Comparison of ENCODE assay signal across 1 cellular context in the genomic region with DNA sequence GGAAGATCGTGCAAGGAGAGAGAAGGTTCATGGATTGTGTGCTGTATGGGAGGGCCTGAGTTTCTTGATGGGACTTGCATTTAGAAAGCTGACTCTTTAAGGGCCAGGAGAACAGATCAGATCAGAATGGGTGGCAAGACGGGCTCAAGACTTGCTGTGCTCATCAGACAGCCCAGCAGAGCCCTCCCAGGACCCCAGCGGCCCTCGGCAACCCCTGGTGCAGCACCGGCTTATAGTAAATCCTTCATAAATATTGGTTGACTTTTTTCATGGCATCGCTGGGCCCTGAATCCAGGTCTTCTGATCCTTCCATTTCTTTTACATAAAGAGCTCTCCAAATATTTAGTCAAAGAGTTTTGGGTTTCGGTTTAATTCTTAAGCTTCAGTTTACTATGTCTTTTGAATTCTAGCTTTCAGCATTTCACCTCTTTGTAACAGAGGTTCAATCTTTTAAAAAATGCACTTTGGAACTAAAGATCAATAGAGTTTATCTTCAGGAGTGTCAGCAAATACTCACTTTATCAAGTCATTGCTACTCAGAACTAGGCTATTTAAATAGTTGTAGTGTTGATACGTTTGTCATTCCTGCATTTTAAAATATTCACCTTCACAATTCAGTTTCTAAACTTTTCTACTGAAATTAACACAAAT.
A peak's percentile ranks its signal among the peaks of the same experiment; 100 is the strongest.
TF ChIP-seq lines count a peak whose summit lies in the region.

No MANE protein-coding gene starts in this region.

TF ChIP-seq in HepG2, 621 proteins besides CTCF, POLR2A, EP300 and RAD21 (continued from another document and continues in another):
- no peak for TF ChIP-seq ZNF460 (CRISPR knock-in tag; IDR thresholded peaks at IDR 0.05; ENCODE audit: borderline replicate concordance)
- peak; percentile 83; the same call in 1 of the 2 replicates for TF ChIP-seq TOE1 (CRISPR knock-in tag; IDR thresholded peaks at IDR 0.05)
- no peak for TF ChIP-seq ZBTB38 (CRISPR knock-in tag; IDR thresholded peaks at IDR 0.05)
- TF ChIP-seq, protein P1, sequence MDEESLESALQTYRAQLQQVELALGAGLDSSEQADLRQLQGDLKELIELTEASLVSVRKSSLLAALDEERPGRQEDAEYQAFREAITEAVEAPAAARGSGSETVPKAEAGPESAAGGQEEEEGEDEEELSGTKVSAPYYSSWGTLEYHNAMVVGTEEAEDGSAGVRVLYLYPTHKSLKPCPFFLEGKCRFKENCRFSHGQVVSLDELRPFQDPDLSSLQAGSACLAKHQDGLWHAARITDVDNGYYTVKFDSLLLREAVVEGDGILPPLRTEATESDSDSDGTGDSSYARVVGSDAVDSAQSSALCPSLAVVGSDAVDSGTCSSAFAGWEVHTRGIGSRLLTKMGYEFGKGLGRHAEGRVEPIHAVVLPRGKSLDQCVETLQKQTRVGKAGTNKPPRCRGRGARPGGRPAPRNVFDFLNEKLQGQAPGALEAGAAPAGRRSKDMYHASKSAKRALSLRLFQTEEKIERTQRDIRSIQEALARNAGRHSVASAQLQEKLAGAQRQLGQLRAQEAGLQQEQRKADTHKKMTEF (CRISPR knock-in tag; IDR thresholded peaks at IDR 0.05) = no peak; the same call in 1 of the 2 replicates
- TF ChIP-seq ZNF33A (CRISPR knock-in tag; IDR thresholded peaks at IDR 0.05; ENCODE audit: borderline replicate concordance) = peak; percentile 65; the same call in 1 of the 2 replicates
- no peak for TF ChIP-seq ZNF253 (CRISPR knock-in tag; IDR thresholded peaks at IDR 0.05; ENCODE audit: borderline replicate concordance)
- TF ChIP-seq, protein P2, sequence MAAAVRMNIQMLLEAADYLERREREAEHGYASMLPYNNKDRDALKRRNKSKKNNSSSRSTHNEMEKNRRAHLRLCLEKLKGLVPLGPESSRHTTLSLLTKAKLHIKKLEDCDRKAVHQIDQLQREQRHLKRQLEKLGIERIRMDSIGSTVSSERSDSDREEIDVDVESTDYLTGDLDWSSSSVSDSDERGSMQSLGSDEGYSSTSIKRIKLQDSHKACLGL (CRISPR knock-in tag; IDR thresholded peaks at IDR 0.05) = no peak
- TF ChIP-seq HDAC1 (CRISPR knock-in tag; IDR thresholded peaks at IDR 0.05) = peak; percentile 78
- peak; percentile 50; the same call in 1 of the 2 replicates for TF ChIP-seq SOX5 (CRISPR knock-in tag; IDR thresholded peaks at IDR 0.05; ENCODE audit: borderline replicate concordance)
- TF ChIP-seq, protein P3, sequence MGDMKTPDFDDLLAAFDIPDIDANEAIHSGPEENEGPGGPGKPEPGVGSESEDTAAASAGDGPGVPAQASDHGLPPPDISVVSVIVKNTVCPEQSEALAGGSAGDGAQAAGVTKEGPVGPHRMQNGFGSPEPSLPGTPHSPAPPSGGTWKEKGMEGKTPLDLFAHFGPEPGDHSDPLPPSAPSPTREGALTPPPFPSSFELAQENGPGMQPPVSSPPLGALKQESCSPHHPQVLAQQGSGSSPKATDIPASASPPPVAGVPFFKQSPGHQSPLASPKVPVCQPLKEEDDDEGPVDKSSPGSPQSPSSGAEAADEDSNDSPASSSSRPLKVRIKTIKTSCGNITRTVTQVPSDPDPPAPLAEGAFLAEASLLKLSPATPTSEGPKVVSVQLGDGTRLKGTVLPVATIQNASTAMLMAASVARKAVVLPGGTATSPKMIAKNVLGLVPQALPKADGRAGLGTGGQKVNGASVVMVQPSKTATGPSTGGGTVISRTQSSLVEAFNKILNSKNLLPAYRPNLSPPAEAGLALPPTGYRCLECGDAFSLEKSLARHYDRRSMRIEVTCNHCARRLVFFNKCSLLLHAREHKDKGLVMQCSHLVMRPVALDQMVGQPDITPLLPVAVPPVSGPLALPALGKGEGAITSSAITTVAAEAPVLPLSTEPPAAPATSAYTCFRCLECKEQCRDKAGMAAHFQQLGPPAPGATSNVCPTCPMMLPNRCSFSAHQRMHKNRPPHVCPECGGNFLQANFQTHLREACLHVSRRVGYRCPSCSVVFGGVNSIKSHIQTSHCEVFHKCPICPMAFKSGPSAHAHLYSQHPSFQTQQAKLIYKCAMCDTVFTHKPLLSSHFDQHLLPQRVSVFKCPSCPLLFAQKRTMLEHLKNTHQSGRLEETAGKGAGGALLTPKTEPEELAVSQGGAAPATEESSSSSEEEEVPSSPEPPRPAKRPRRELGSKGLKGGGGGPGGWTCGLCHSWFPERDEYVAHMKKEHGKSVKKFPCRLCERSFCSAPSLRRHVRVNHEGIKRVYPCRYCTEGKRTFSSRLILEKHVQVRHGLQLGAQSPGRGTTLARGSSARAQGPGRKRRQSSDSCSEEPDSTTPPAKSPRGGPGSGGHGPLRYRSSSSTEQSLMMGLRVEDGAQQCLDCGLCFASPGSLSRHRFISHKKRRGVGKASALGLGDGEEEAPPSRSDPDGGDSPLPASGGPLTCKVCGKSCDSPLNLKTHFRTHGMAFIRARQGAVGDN (CRISPR knock-in tag; IDR thresholded peaks at IDR 0.05) = peak; percentile 4; the same call in 1 of the 2 replicates
- TF ChIP-seq, protein P4, sequence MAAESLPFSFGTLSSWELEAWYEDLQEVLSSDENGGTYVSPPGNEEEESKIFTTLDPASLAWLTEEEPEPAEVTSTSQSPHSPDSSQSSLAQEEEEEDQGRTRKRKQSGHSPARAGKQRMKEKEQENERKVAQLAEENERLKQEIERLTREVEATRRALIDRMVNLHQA (CRISPR knock-in tag; IDR thresholded peaks at IDR 0.05) = no peak
- no peak for TF ChIP-seq SP140L (CRISPR knock-in tag; IDR thresholded peaks at IDR 0.05; ENCODE audit: borderline replicate concordance)
- peak; percentile 50 for TF ChIP-seq KDM6A (CRISPR knock-in tag; IDR thresholded peaks at IDR 0.05; ENCODE audit: low read depth)
- TF ChIP-seq ZNF251 (CRISPR knock-in tag; IDR thresholded peaks at IDR 0.05) = no peak
- TF ChIP-seq ATF1 (CRISPR knock-in tag; IDR thresholded peaks at IDR 0.05) = peak; percentile 42; the same call in 1 of the 2 replicates
- no peak for TF ChIP-seq ZNF605 (CRISPR knock-in tag; IDR thresholded peaks at IDR 0.05)
- TF ChIP-seq HOXA7 (CRISPR knock-in tag; IDR thresholded peaks at IDR 0.05) = no peak
- no peak for TF ChIP-seq FOXP1 (IDR thresholded peaks at IDR 0.05)
- peak; percentile 64; the same call in 1 of the 2 replicates for TF ChIP-seq FOXP1 (CRISPR knock-in tag; IDR thresholded peaks at IDR 0.05)
- TF ChIP-seq, protein P5, sequence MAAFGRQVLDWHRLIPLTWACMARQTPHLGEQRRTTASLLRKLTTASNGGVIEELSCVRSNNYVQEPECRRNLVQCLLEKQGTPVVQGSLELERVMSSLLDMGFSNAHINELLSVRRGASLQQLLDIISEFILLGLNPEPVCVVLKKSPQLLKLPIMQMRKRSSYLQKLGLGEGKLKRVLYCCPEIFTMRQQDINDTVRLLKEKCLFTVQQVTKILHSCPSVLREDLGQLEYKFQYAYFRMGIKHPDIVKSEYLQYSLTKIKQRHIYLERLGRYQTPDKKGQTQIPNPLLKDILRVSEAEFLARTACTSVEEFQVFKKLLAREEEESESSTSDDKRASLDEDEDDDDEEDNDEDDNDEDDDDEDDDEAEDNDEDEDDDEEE (CRISPR knock-in tag; IDR thresholded peaks at IDR 0.05) = no peak
- TF ChIP-seq ZNF781 (CRISPR knock-in tag; IDR thresholded peaks at IDR 0.05; ENCODE audit: borderline replicate concordance, not compliant biosample characterization) = no peak
- TF ChIP-seq ZSCAN29 (CRISPR knock-in tag; conservative IDR thresholded peaks at IDR 0.05) = peak; percentile 81; the same call in 1 of the 2 replicates
- no peak for TF ChIP-seq ZNF607 (CRISPR knock-in tag; IDR thresholded peaks at IDR 0.05; ENCODE audit: borderline replicate concordance)
- TF ChIP-seq, protein P6, sequence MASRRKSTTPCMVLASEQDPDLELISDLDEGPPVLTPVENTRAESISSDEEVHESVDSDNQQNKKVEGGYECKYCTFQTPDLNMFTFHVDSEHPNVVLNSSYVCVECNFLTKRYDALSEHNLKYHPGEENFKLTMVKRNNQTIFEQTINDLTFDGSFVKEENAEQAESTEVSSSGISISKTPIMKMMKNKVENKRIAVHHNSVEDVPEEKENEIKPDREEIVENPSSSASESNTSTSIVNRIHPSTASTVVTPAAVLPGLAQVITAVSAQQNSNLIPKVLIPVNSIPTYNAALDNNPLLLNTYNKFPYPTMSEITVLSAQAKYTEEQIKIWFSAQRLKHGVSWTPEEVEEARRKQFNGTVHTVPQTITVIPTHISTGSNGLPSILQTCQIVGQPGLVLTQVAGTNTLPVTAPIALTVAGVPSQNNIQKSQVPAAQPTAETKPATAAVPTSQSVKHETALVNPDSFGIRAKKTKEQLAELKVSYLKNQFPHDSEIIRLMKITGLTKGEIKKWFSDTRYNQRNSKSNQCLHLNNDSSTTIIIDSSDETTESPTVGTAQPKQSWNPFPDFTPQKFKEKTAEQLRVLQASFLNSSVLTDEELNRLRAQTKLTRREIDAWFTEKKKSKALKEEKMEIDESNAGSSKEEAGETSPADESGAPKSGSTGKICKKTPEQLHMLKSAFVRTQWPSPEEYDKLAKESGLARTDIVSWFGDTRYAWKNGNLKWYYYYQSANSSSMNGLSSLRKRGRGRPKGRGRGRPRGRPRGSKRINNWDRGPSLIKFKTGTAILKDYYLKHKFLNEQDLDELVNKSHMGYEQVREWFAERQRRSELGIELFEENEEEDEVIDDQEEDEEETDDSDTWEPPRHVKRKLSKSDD (CRISPR knock-in tag; IDR thresholded peaks at IDR 0.05; ENCODE audit: low read depth) = no peak
- TF ChIP-seq TOPORS (CRISPR knock-in tag; IDR thresholded peaks at IDR 0.05) = no peak
- TF ChIP-seq, protein P7, sequence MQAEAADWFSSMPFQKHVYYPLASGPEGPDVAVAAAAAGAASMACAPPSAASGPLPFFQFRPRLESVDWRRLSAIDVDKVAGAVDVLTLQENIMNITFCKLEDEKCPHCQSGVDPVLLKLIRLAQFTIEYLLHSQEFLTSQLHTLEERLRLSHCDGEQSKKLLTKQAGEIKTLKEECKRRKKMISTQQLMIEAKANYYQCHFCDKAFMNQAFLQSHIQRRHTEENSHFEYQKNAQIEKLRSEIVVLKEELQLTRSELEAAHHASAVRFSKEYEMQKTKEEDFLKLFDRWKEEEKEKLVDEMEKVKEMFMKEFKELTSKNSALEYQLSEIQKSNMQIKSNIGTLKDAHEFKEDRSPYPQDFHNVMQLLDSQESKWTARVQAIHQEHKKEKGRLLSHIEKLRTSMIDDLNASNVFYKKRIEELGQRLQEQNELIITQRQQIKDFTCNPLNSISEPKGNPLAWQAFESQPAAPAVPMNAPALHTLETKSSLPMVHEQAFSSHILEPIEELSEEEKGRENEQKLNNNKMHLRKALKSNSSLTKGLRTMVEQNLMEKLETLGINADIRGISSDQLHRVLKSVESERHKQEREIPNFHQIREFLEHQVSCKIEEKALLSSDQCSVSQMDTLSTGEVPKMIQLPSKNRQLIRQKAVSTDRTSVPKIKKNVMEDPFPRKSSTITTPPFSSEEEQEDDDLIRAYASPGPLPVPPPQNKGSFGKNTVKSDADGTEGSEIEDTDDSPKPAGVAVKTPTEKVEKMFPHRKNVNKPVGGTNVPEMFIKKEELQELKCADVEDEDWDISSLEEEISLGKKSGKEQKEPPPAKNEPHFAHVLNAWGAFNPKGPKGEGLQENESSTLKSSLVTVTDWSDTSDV (CRISPR knock-in tag; IDR thresholded peaks at IDR 0.05) = no peak
- no peak for TF ChIP-seq TGIF2 (CRISPR knock-in tag; IDR thresholded peaks at IDR 0.05)
- TF ChIP-seq, protein P8, sequence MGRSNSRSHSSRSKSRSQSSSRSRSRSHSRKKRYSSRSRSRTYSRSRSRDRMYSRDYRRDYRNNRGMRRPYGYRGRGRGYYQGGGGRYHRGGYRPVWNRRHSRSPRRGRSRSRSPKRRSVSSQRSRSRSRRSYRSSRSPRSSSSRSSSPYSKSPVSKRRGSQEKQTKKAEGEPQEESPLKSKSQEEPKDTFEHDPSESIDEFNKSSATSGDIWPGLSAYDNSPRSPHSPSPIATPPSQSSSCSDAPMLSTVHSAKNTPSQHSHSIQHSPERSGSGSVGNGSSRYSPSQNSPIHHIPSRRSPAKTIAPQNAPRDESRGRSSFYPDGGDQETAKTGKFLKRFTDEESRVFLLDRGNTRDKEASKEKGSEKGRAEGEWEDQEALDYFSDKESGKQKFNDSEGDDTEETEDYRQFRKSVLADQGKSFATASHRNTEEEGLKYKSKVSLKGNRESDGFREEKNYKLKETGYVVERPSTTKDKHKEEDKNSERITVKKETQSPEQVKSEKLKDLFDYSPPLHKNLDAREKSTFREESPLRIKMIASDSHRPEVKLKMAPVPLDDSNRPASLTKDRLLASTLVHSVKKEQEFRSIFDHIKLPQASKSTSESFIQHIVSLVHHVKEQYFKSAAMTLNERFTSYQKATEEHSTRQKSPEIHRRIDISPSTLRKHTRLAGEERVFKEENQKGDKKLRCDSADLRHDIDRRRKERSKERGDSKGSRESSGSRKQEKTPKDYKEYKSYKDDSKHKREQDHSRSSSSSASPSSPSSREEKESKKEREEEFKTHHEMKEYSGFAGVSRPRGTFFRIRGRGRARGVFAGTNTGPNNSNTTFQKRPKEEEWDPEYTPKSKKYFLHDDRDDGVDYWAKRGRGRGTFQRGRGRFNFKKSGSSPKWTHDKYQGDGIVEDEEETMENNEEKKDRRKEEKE (IDR thresholded peaks at IDR 0.05) = no peak
- peak; percentile 63 for TF ChIP-seq MAFF (IDR thresholded peaks at IDR 0.05; ENCODE audit: low read depth, low read length)
- no peak for TF ChIP-seq RXRA (CRISPR knock-in tag; IDR thresholded peaks at IDR 0.05)
- 0 out of 2 replicates have a peak, but pooled peaks have one; percentile 29 for TF ChIP-seq NFKBIZ (CRISPR knock-in tag; IDR thresholded peaks at IDR 0.05)
- TF ChIP-seq, protein P9, sequence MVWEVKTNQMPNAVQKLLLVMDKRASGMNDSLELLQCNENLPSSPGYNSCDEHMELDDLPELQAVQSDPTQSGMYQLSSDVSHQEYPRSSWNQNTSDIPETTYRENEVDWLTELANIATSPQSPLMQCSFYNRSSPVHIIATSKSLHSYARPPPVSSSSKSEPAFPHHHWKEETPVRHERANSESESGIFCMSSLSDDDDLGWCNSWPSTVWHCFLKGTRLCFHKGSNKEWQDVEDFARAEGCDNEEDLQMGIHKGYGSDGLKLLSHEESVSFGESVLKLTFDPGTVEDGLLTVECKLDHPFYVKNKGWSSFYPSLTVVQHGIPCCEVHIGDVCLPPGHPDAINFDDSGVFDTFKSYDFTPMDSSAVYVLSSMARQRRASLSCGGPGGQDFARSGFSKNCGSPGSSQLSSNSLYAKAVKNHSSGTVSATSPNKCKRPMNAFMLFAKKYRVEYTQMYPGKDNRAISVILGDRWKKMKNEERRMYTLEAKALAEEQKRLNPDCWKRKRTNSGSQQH (CRISPR knock-in tag; IDR thresholded peaks at IDR 0.05; ENCODE audit: low read depth) = no peak
- TF ChIP-seq, protein P10, sequence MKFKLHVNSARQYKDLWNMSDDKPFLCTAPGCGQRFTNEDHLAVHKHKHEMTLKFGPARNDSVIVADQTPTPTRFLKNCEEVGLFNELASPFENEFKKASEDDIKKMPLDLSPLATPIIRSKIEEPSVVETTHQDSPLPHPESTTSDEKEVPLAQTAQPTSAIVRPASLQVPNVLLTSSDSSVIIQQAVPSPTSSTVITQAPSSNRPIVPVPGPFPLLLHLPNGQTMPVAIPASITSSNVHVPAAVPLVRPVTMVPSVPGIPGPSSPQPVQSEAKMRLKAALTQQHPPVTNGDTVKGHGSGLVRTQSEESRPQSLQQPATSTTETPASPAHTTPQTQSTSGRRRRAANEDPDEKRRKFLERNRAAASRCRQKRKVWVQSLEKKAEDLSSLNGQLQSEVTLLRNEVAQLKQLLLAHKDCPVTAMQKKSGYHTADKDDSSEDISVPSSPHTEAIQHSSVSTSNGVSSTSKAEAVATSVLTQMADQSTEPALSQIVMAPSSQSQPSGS (CRISPR knock-in tag; IDR thresholded peaks at IDR 0.05) = peak; percentile 55; the same call in 1 of the 2 replicates
